Comparison of ENCODE assay signal across 9 cellular contexts in the genomic region with DNA sequence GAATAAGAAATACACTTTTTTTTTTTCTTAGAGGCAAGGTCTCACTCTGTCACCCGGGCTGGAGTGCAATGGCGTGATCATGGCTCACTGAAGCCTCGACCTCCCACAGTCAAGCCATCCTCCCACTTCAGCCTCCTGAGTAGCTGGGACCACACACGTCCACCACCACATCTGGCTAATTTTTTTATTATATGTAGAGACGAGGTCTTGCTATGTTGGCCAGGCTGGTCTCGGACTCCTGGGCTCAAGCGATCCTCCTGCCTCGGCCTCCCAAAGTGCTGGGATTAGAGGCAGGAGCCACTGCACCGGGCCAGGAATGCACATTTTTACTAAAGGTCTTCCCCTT. TPM values are rescaled to one million over a fixed set of nuclear protein-coding genes. Genes with fewer than 3 reads are reported as not detected.
DNase-seq lines count a peak whose midpoint lies in the region; ATAC-seq and TF ChIP-seq lines count a peak whose summit lies in the region.
"Had no signal": no experiment of that assay in that cellular context is flagged by ENCODE, and none has a peak within 500 bp of the region (broad histone marks: within the 10 kb centered on the region; RNA-seq: fewer than 3 reads in every experiment).

No MANE protein-coding gene starts in this region.

- H2AFZ ChIP-seq in fibroblast of lung (ENCODE audit: low read length): no peak overlapping the region

- TF ChIP-seq CTCF in fibroblast of lung (conservative IDR thresholded peaks at IDR 0.05 in 1 of 2, IDR thresholded peaks at IDR 0.05 in 1 of 2; ENCODE audit: low read depth in 1 of 2, low read length in 2 of 2) (no peak), gastrocnemius medialis (IDR thresholded peaks at IDR 0.05 in 4 of 5, conservative IDR thresholded peaks at IDR 0.05 in 1 of 5) (no peak)

- no peaks in the 10 kb centered on the region for H3K27me3 ChIP-seq in fibroblast of lung (ENCODE audit: control insufficient read depth, insufficient read depth, low read length)
- H3K27me3 ChIP-seq in gastrocnemius medialis: no peaks in the 10 kb centered on the region

- no peak overlapping the region for H3K9ac ChIP-seq in fibroblast of lung (ENCODE audit: insufficient read depth, low read length)

- no peak for TF ChIP-seq POLR2A in gastrocnemius medialis (IDR thresholded peaks at IDR 0.05)

- peaks cover 49% of the 10 kb centered on the region for H3K79me2 ChIP-seq in fibroblast of lung (ENCODE audit: control insufficient read depth, insufficient read depth, low read length)

- peak overlapping the region; percentile 74 for H3K4me2 ChIP-seq in fibroblast of lung (ENCODE audit: extremely low read depth, insufficient read depth, low read length)

- in situ Hi-C loops in gastrocnemius medialis (cut with MboI; ENCODE audit: low sequenced_read_pairs in 4 of 4): no loop called here

- peak overlapping the region; percentile 99 for H3K4me3 Mint-ChIP-seq in T-helper 17 cell

- peaks cover 2% of the 10 kb centered on the region for H3K4me1 ChIP-seq in fibroblast of lung (ENCODE audit: control insufficient read depth, extremely low read depth, insufficient read depth, low read length)
- peaks cover 32 to 34% of the 10 kb centered on the region in 2 donors for H3K4me1 ChIP-seq in gastrocnemius medialis

- peaks cover 23% of the 10 kb centered on the region for H3K36me3 Mint-ChIP-seq in T-helper 17 cell (ENCODE audit: low read depth)

- no peak overlapping the region for H3K27ac ChIP-seq in fibroblast of lung (ENCODE audit: insufficient read depth, low read length)
- H3K27ac ChIP-seq in gastrocnemius medialis: peak overlapping the region in 1 of 4 donors; percentile 9

- ATAC-seq in T-helper 17 cell: no peak
- no peak for ATAC-seq in gastrocnemius medialis

- peak overlapping the region; percentile 99 for H3K27ac Mint-ChIP-seq in T-helper 17 cell

- H3K9me3 ChIP-seq in T-helper 17 cell (ENCODE audit: control insufficient read depth, low read length, poor library complexity, severe bottlenecking) (no peaks in the 10 kb centered on the region), fibroblast of lung (ENCODE audit: control insufficient read depth, insufficient read depth, low read depth, low read length) (no peaks in the 10 kb centered on the region), gastrocnemius medialis (no peaks in the 10 kb centered on the region)

- H3K4me1 Mint-ChIP-seq in T-helper 17 cell: peaks cover 63% of the 10 kb centered on the region

- H3K4me3 ChIP-seq in GM08714 (ENCODE audit: low read length) (peak overlapping the region; percentile 74), fibroblast of lung (replicated peaks in 1 of 4; ENCODE audit: control extremely low read depth in 1 of 4, insufficient read depth in 1 of 4, low read depth in 3 of 4, low read length in 4 of 4) (peak overlapping the region; percentile 73 to 90 (median 86)), gastrocnemius medialis (peak overlapping the region; percentile 74 to 99 (median 81))

- no peak for DNase-seq in T-helper 17 cell
- no peak for DNase-seq in fibroblast of lung (ENCODE audit: low read depth in 2 of 2)
- DNase-seq in gastrocnemius medialis: no peak
- no peak for DNase-seq in AML-193 (lab: John Stamatoyannopoulos, UW)
- DNase-seq in midbrain (lab: John Stamatoyannopoulos, UW): no peak
- no peak for DNase-seq in DMS114 treated with DMSO at 0.1 percent for 48 hours (lab: John Stamatoyannopoulos, UW; ENCODE audit: unreplicated experiment)
- DNase-seq in ureter (ENCODE audit: low spot score): no peak
- DNase-seq: activated CD4-positive, CD25-positive, alpha-beta regulatory T cell treated with anti-CD3 and anti-CD28 coated beads, Interleukin-2, amount 50 U/mL, for 72 hours had no signal

- H3K36me3 ChIP-seq in fibroblast of lung (ENCODE audit: control insufficient read depth, insufficient read depth, low read length) (peaks cover 18% of the 10 kb centered on the region), gastrocnemius medialis (peaks cover 0 to 45% of the 10 kb centered on the region in 2 donors)

- H4K20me1 ChIP-seq in fibroblast of lung (ENCODE audit: control insufficient read depth, extremely low read depth, insufficient read depth, low read length): no peaks in the 10 kb centered on the region

- intact Hi-C loops in gastrocnemius medialis (cut with DNase I; ENCODE audit: low total_unique reads): no loop called here

- no peaks in the 10 kb centered on the region for H3K27me3 Mint-ChIP-seq in T-helper 17 cell

RNA-seq across cellular contexts. Expression of a gene that starts 2.4 kb away (rescaled TPM):
- total RNA-seq in T-helper 17 cell (100 to 1,000 TPM; 122 to 125 TPM), fibroblast of lung (80.4 and 112 TPM in 2 replicates), gastrocnemius medialis (10 to 100 TPM; 29.5 to 81.7 (median 61.9) TPM), ureter (135 TPM)
- 128 and 130 TPM in 2 replicates for polyA plus RNA-seq in fibroblast of lung
- 67.5 and 80.2 TPM in 2 replicates for polyA plus RNA-seq in fibroblast of lung (2012)
- polyA minus RNA-seq in fibroblast of lung (ENCODE audit: low replicate concordance): 56.9 and 61.9 TPM in 2 replicates

RNA-seq across cellular contexts. Expression of a gene that starts 28.9 kb away (rescaled TPM):
- total RNA-seq in T-helper 17 cell (10 to 100 TPM; 30.3 to 35.9 TPM), fibroblast of lung (61.6 and 87.0 TPM in 2 replicates), gastrocnemius medialis (100 to 1,000 TPM in 3 of 4 donors, 10 to 100 TPM in 1; 62.2 to 151 (median 116) TPM), ureter (39.6 TPM)
- polyA plus RNA-seq in fibroblast of lung: 38.6 and 39.3 TPM in 2 replicates
- 38.2 and 40.7 TPM in 2 replicates for polyA plus RNA-seq in fibroblast of lung (2012)
- polyA minus RNA-seq in fibroblast of lung (ENCODE audit: low replicate concordance): 196 and 199 TPM in 2 replicates

RNA-seq across cellular contexts. Expression of a gene that starts 29.1 kb away (rescaled TPM):
- total RNA-seq in T-helper 17 cell: 10 to 100 TPM; 20.0 to 23.2 TPM
- total RNA-seq in fibroblast of lung: 20.3 and 27.9 TPM in 2 replicates
- 11.8 and 13.0 TPM in 2 replicates for polyA plus RNA-seq in fibroblast of lung
- polyA plus RNA-seq in fibroblast of lung (2012): 7.1 and 7.5 TPM in 2 replicates
- polyA minus RNA-seq in fibroblast of lung (ENCODE audit: low replicate concordance): 9.3 and 12.6 TPM in 2 replicates
- total RNA-seq in gastrocnemius medialis: 10 to 100 TPM; 15.9 to 31.7 (median 25.0) TPM
- 23.3 TPM for total RNA-seq in ureter
